Comparison of ENCODE assay signal across 16 cellular contexts in the genomic region with DNA sequence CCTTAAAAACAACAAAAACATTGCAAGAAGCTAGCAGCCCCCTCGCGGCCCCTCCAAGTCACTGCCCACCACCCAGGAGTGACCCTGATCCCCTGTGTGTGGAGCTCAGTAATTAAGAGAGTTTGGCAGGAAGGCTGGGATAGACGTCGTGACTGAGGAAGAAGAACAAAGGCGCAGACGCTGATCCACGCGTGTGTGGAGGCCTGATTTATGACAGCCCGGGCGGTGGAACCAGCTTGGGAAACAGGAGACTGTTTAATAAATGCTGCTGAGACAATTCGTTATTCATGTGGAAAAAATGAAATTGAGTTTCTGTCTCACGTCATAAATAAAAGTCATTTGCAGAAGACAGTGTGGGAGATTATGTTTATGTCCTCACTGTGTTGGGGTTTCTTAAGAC.
"Had no signal": no experiment of that assay in that cellular context is flagged by ENCODE, and none has a peak within 500 bp of the region (broad histone marks: within the 10 kb centered on the region; RNA-seq: fewer than 3 reads in every experiment).

No MANE protein-coding gene starts in this region.

- H3K4me3 ChIP-seq: colonic mucosa, right atrium auricular region had no signal

- ATAC-seq: activated T-cell treated with anti-CD3 and anti-CD28 coated beads, Interleukin-2, amount 50 U/mL, for 4 hours; left colon; naive thymus-derived CD8-positive, alpha-beta T cell; T-cell had no signal

- H3K36me3 ChIP-seq: colonic mucosa, right atrium auricular region had no signal

- DNase-seq: activated CD4-positive, alpha-beta T cell treated with anti-CD3 and anti-CD28 coated beads, Interleukin-2, amount 10 ng/mL, durations not matched to agents 7 days and 5 days; activated gamma-delta T cell; activated T-cell treated with anti-CD3 and anti-CD28 coated beads, Interleukin-2, amount 50 U/mL, for 4 hours; amniotic stem cell; central memory CD4-positive, alpha-beta T cell; colonic mucosa; effector CD8-positive, alpha-beta T cell; left colon; mammary epithelial cell; naive thymus-derived CD8-positive, alpha-beta T cell; small intestine; stimulated activated CD4-positive, alpha-beta T cell treated with anti-CD3 and anti-CD28 coated beads, Interleukin-4, amount 100 ng/mL, for 24 hours; stimulated activated naive CD4-positive, alpha-beta T cell; T-cell; T-helper 9 cell had no signal

- H3K4me1 ChIP-seq: colonic mucosa, right atrium auricular region had no signal

- H3K9me3 ChIP-seq: colonic mucosa had no signal

- H3K27ac ChIP-seq: colonic mucosa, right atrium auricular region had no signal

- H3K27me3 ChIP-seq: colonic mucosa, right atrium auricular region had no signal
